ENCODE assay signal across 10 cellular contexts in the genomic region with DNA sequence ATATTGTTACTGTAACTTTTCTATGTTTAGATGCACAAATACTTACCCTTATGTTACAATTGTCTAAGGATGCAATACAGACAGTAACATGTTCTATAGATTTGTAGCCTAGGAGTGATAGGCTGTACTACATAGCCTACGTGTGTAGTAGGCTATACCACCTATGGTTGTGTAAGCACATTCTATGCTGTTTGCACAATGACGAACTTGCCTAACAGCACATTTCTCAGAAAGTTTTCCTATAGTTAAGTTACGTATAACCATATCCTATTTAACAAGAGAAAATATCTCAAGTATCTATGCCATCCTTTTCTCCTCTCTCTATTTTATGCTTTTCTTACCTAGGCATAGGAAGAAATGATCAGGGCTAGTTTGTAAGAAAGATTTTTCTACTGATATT.
"Had no signal": no experiment of that assay in that cellular context is flagged by ENCODE, and none has a peak within 500 bp of the region (broad histone marks: within the 10 kb centered on the region; RNA-seq: fewer than 3 reads in every experiment).

No MANE protein-coding gene starts in this region.

- H3K4me3 ChIP-seq: GM23248, GM23338, HAP-1 had no signal

- ATAC-seq: GM23338, HCT116 had no signal

- H3K36me3 ChIP-seq: HAP-1 had no signal

- H3K4me2 ChIP-seq: GM23338 had no signal

- H3K9me3 ChIP-seq: HAP-1 had no signal

- H3K4me3 Mint-ChIP-seq: GM23338, H9 had no signal

- H3K27ac ChIP-seq: GM23248 had no signal

- DNase-seq: GM23248, GOT3, H7, H9, HCEC 1CT had no signal

- H2AFZ ChIP-seq: GM23248, GM23338 had no signal

- H3K9ac ChIP-seq: GM23248 had no signal

- H3K27ac Mint-ChIP-seq: GM23338, H9 had no signal

- FAIRE-seq: H1, H54 had no signal
